12 cellular contexts compared by ENCODE assay signal in the genomic region with DNA sequence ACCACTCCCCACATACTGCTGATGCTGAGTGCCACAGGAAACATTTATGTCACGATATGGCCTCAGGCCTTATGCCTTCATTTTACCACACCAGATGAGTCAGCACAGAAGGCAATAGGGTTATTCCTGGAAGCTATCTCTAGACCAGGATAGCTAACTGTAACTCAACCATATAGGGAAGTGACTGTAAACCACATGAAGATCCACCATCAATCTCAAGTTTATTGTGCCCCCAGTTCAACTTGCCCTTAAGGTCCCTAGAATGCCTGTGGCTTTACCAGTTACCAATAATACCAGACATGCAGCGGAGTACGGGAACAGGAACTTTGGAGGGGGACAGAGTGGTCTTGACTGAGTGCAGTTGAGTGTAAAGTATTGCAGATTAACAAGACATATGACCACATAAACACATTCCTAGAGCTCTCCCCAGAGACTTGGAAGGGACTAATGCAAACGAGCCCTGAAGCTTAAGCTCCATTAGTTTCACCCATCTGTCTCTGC.
DNase-seq lines count a peak whose midpoint lies in the region; ATAC-seq and TF ChIP-seq lines count a peak whose summit lies in the region.
"Had no signal": no experiment of that assay in that cellular context is flagged by ENCODE, and none has a peak within 500 bp of the region (broad histone marks: within the 10 kb centered on the region; RNA-seq: fewer than 3 reads in every experiment).

No MANE protein-coding gene starts in this region.

- intact Hi-C loops in OCI-LY7 (cut with micrococcal nuclease; ENCODE audit: unreplicated experiment) = no loop called here

- DNase-seq in AG20443 (ENCODE audit: low spot score) (peak; percentile 59), HS-27A (ENCODE audit: low read depth) (peak; percentile 94), SK-MEL-5 (ENCODE audit: low read depth, low spot score) (peak; percentile 22), fibroblast of the aortic adventitia (ENCODE audit: low read depth) (peak; percentile 52), OCI-LY7 (ENCODE audit: low spot score) (no peak), middle frontal gyrus (ENCODE audit: extremely low spot score, low spot score) (no peak)
- DNase-seq in stimulated activated naive CD4-positive, alpha-beta T cell (lab: John Stamatoyannopoulos, UW) = no peak
- DNase-seq: activated naive CD4-positive, alpha-beta T cell treated with anti-CD3 and anti-CD28 coated beads, Interleukin-2, amount 50 U/mL, for 16 hours; DMS79 treated with DMSO at 0.1 percent for 48 hours; erythroblast had no signal

- H4K20me1 ChIP-seq in OCI-LY7 (ENCODE audit: insufficient read depth, low read length) = no peaks in the 10 kb centered on the region

- no peak for TF ChIP-seq CTCF in fibroblast of the aortic adventitia (IDR thresholded peaks at IDR 0.05; ENCODE audit: insufficient read depth, low read length)
- no peak for TF ChIP-seq CTCF in OCI-LY7 (conservative IDR thresholded peaks at IDR 0.05; ENCODE audit: low read length)

- POLR2A ChIA-PET in OCI-LY7 (lab: Charles Lee) = interaction anchor here (0.7 kb wide), 1 partner anchor 97 kb away, joined by 3 read pairs; no protein-coding TSS in a partner anchor

- H2AFZ ChIP-seq in OCI-LY7 (ENCODE audit: low read length) = no peak overlapping the region

- no peaks in the 10 kb centered on the region for H3K79me2 ChIP-seq in OCI-LY7 (ENCODE audit: insufficient read depth, low read depth, low read length)

- ATAC-seq in HG03139 (IDR thresholded peaks at IDR 0.05; ENCODE audit: unreplicated experiment) = no peak

- H3K4me2 ChIP-seq in OCI-LY7 (ENCODE audit: low read length) = no peak overlapping the region

- no peaks in the 10 kb centered on the region for H3K36me3 ChIP-seq in OCI-LY7 (ENCODE audit: insufficient read depth, low read length)
- H3K36me3 ChIP-seq: right atrium auricular region had no signal

- in situ Hi-C loops in SK-MEL-5 (cut with HindIII; ENCODE audit: low pct_unique_long_range_greater_than_20kb, low sequenced_read_pairs) = no loop called here

- CTCF ChIA-PET in OCI-LY7 (lab: Charles Lee; ENCODE audit: unreplicated experiment) = interaction anchor here (0.6 kb wide), 1 partner anchor 516 kb away, joined by 3 read pairs; no protein-coding TSS in a partner anchor

- no peak overlapping the region for H3K27ac ChIP-seq in OCI-LY7 (ENCODE audit: low read depth, low read length, poor library complexity, severe bottlenecking)
- H3K27ac ChIP-seq: right atrium auricular region had no signal

- H3K4me1 ChIP-seq in OCI-LY7 (ENCODE audit: insufficient read depth, low read length, poor library complexity, severe bottlenecking) = no peaks in the 10 kb centered on the region
- H3K4me1 ChIP-seq: right atrium auricular region had no signal

- no TSS peak for BruUV-seq in OCI-LY7 (replicated peaks; lab: Mats Ljungman, UMichigan)

- H3K9me2 ChIP-seq in OCI-LY7 (ENCODE audit: insufficient read depth, low read length) = no peaks in the 10 kb centered on the region

- H3K4me3 ChIP-seq in fibroblast of the aortic adventitia (ENCODE audit: low read depth, low read length) (no peak overlapping the region), OCI-LY7 (ENCODE audit: low read depth, low read length, poor library complexity, severe bottlenecking) (no peak overlapping the region)
- H3K4me3 ChIP-seq: right atrium auricular region had no signal

- no peaks in the 10 kb centered on the region for H3K9me3 ChIP-seq in OCI-LY7 (ENCODE audit: low read length)

Comparison
In these comparisons a context has a peak if more than half of its experiments do, and no peak if none do; other contexts are left out.
1. DNase-seq: peak in AG20443 (single experiment), HS-27A (single experiment), SK-MEL-5 (single experiment) and fibroblast of the aortic adventitia (single experiment); none in OCI-LY7 (single experiment), middle frontal gyrus (single experiment) and stimulated activated naive CD4-positive, alpha-beta T cell (0 of 6).